ENCODE assay signal across 1 cellular context in genomic region chr16:79008036-79008868, GRCh38.
TF ChIP-seq lines count a peak whose summit lies in the region.

No MANE protein-coding gene starts in this region.

TF ChIP-seq in WTC11, 78 proteins besides CTCF, POLR2A, EP300 and RAD21 (continued from another document):
- TF ChIP-seq, protein P1, sequence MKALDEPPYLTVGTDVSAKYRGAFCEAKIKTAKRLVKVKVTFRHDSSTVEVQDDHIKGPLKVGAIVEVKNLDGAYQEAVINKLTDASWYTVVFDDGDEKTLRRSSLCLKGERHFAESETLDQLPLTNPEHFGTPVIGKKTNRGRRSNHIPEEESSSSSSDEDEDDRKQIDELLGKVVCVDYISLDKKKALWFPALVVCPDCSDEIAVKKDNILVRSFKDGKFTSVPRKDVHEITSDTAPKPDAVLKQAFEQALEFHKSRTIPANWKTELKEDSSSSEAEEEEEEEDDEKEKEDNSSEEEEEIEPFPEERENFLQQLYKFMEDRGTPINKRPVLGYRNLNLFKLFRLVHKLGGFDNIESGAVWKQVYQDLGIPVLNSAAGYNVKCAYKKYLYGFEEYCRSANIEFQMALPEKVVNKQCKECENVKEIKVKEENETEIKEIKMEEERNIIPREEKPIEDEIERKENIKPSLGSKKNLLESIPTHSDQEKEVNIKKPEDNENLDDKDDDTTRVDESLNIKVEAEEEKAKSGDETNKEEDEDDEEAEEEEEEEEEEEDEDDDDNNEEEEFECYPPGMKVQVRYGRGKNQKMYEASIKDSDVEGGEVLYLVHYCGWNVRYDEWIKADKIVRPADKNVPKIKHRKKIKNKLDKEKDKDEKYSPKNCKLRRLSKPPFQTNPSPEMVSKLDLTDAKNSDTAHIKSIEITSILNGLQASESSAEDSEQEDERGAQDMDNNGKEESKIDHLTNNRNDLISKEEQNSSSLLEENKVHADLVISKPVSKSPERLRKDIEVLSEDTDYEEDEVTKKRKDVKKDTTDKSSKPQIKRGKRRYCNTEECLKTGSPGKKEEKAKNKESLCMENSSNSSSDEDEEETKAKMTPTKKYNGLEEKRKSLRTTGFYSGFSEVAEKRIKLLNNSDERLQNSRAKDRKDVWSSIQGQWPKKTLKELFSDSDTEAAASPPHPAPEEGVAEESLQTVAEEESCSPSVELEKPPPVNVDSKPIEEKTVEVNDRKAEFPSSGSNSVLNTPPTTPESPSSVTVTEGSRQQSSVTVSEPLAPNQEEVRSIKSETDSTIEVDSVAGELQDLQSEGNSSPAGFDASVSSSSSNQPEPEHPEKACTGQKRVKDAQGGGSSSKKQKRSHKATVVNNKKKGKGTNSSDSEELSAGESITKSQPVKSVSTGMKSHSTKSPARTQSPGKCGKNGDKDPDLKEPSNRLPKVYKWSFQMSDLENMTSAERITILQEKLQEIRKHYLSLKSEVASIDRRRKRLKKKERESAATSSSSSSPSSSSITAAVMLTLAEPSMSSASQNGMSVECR (CRISPR knock-in tag; IDR thresholded peaks at IDR 0.05; ENCODE audit: borderline replicate concordance): no peak
- TF ChIP-seq NR3C1 (CRISPR knock-in tag; conservative IDR thresholded peaks at IDR 0.05; ENCODE audit: low read depth) (no peak), CREM (CRISPR knock-in tag; IDR thresholded peaks at IDR 0.05) (no peak), ATF1 (CRISPR knock-in tag; IDR thresholded peaks at IDR 0.05) (no peak), SOX15 (CRISPR knock-in tag; IDR thresholded peaks at IDR 0.05) (no peak)
- TF ChIP-seq, protein P2, sequence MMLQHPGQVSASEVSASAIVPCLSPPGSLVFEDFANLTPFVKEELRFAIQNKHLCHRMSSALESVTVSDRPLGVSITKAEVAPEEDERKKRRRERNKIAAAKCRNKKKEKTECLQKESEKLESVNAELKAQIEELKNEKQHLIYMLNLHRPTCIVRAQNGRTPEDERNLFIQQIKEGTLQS (CRISPR knock-in tag; conservative IDR thresholded peaks at IDR 0.05): no peak
- TF ChIP-seq, protein P3, sequence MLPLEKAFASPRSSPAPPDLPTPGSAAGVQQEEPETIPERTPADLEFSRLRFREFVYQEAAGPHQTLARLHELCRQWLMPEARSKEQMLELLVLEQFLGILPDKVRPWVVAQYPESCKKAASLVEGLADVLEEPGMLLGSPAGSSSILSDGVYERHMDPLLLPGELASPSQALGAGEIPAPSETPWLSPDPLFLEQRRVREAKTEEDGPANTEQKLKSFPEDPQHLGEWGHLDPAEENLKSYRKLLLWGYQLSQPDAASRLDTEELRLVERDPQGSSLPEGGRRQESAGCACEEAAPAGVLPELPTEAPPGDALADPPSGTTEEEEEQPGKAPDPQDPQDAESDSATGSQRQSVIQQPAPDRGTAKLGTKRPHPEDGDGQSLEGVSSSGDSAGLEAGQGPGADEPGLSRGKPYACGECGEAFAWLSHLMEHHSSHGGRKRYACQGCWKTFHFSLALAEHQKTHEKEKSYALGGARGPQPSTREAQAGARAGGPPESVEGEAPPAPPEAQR (CRISPR knock-in tag; IDR thresholded peaks at IDR 0.05): no peak
